Comparison of ENCODE assay signal across 8 cellular contexts in genomic region chr16:89506113-89506504, GRCh38. TPM values are rescaled to one million over a fixed set of nuclear protein-coding genes. Genes with fewer than 3 reads are reported as not detected.
DNase-seq lines count a peak whose midpoint lies in the region; TF ChIP-seq lines count a peak whose summit lies in the region.

No MANE protein-coding gene starts in this region.

- peak overlapping the region; percentile 94 for H3K4me2 ChIP-seq in OCI-LY3 (ENCODE audit: low read length)

- peaks cover 2% of the 10 kb centered on the region for H3K9me3 Mint-ChIP-seq in endodermal cell

- peaks cover 4% of the 10 kb centered on the region for H3K4me1 Mint-ChIP-seq in endodermal cell

- H3K9ac ChIP-seq in OCI-LY3 (ENCODE audit: low read length): peak overlapping the region; percentile 61
- peak overlapping the region; percentile 55 to 81 for H3K9ac ChIP-seq in mucosa of rectum (ENCODE audit: low read depth in 1 of 2, low read length in 2 of 2)
- no peak overlapping the region for H3K9ac ChIP-seq in endodermal cell (ENCODE audit: extremely low read depth, low read length, poor library complexity, severe bottlenecking)

- H3K36me3 Mint-ChIP-seq in endodermal cell (ENCODE audit: low read depth): peaks cover 8% of the 10 kb centered on the region

- H3K36me3 ChIP-seq in ACC112 (ENCODE audit: insufficient read depth, low read length): peaks cover 8% of the 10 kb centered on the region
- peaks cover 8% of the 10 kb centered on the region for H3K36me3 ChIP-seq in OCI-LY3 (replicated peaks; ENCODE audit: low read depth, low read length)
- peaks cover 5 to 6% of the 10 kb centered on the region in 2 donors for H3K36me3 ChIP-seq in mucosa of rectum (ENCODE audit: control insufficient read depth in 2 of 2, insufficient read depth in 2 of 2, low read length in 2 of 2)
- peaks cover 9% of the 10 kb centered on the region for H3K36me3 ChIP-seq in endodermal cell (ENCODE audit: control insufficient read depth, insufficient read depth, low read length)
- peaks cover 7% of the 10 kb centered on the region for H3K36me3 ChIP-seq in WERI-Rb-1

- peak overlapping the region; percentile 94 for H3K27ac ChIP-seq in ACC112 (ENCODE audit: low read depth, low read length)
- peak overlapping the region; percentile 57 for H3K27ac ChIP-seq in OCI-LY3 (ENCODE audit: low read length)
- peak overlapping the region; percentile 54 for H3K27ac ChIP-seq in cingulate gyrus (ENCODE audit: low read depth, low read length)
- peak overlapping the region; percentile 93 to 95 for H3K27ac ChIP-seq in mucosa of rectum (ENCODE audit: low read depth in 2 of 2, low read length in 2 of 2)
- H3K27ac ChIP-seq in endodermal cell (ENCODE audit: low read depth, low read length): no peak overlapping the region
- H3K27ac ChIP-seq in WERI-Rb-1: no peak overlapping the region

- H3K4me1 ChIP-seq in ACC112 (ENCODE audit: control insufficient read depth, insufficient read depth, low read length, unreplicated experiment): peaks cover 30% of the 10 kb centered on the region
- H3K4me1 ChIP-seq in OCI-LY3 (ENCODE audit: low read length): peaks cover 28% of the 10 kb centered on the region
- peaks cover 39 to 46% of the 10 kb centered on the region in 2 donors for H3K4me1 ChIP-seq in mucosa of rectum (ENCODE audit: control insufficient read depth in 2 of 2, insufficient read depth in 2 of 2, low read length in 2 of 2)
- no peaks in the 10 kb centered on the region for H3K4me1 ChIP-seq in endodermal cell (ENCODE audit: control insufficient read depth, insufficient read depth, low read length)

- H3K27me3 ChIP-seq in ACC112 (ENCODE audit: insufficient read depth, low read length) (no peaks in the 10 kb centered on the region), OCI-LY3 (ENCODE audit: low read depth, low read length) (no peaks in the 10 kb centered on the region), mucosa of rectum (ENCODE audit: control insufficient read depth in 2 of 2, insufficient read depth in 2 of 2, low read length in 2 of 2) (no peaks in the 10 kb centered on the region), endodermal cell (ENCODE audit: control insufficient read depth, insufficient read depth, low read length, poor library complexity, severe bottlenecking) (no peaks in the 10 kb centered on the region), WERI-Rb-1 (ENCODE audit: insufficient read depth, low read depth, severe bottlenecking) (no peaks in the 10 kb centered on the region)

- H4K20me1 ChIP-seq in OCI-LY3 (ENCODE audit: insufficient read depth, low read length): peaks cover 4% of the 10 kb centered on the region; the same call in 1 of the 2 replicates

- WGBS in endodermal cell (ENCODE audit: insufficient coverage in 1 of 2, insufficient read length in 1 of 2), 2 experiments: 96 to 100% methylated on average over 1 to 4 of the region's 4 CpGs

- H2AFZ ChIP-seq in ACC112 (ENCODE audit: low read length, unreplicated experiment) (no peak overlapping the region), OCI-LY3 (ENCODE audit: low read depth, low read length) (0 out of 2 replicates have a peak overlapping the region, but pooled peaks have one; percentile 72)

- H3K4me3 ChIP-seq in ACC112 (ENCODE audit: low read depth, low read length): peak overlapping the region; percentile 26
- H3K4me3 ChIP-seq in OCI-LY3 (ENCODE audit: low read length): peak overlapping the region; percentile 75
- peak overlapping the region; percentile 44 to 63 for H3K4me3 ChIP-seq in mucosa of rectum (ENCODE audit: low read length in 2 of 2)
- H3K4me3 ChIP-seq in endodermal cell (ENCODE audit: low read length): no peak overlapping the region
- no peak overlapping the region for H3K4me3 ChIP-seq in WERI-Rb-1 (ENCODE audit: low read depth, low read length)

- DNase-seq in endodermal cell (no peak), NCI-H2029 treated with DMSO at 0.1 percent for 48 hours (lab: John Stamatoyannopoulos, UW) (no peak), A172 (ENCODE audit: low spot score) (no peak), WERI-Rb-1 (no peak)

- H3K79me2 ChIP-seq in ACC112 (ENCODE audit: control insufficient read depth, insufficient read depth, low read length, unreplicated experiment) (peaks cover 44% of the 10 kb centered on the region), OCI-LY3 (ENCODE audit: low read length) (peaks cover 41% of the 10 kb centered on the region)

- TF ChIP-seq CTCF in OCI-LY3 (IDR thresholded peaks at IDR 0.05; ENCODE audit: low read depth, low read length) (no peak), endodermal cell (conservative IDR thresholded peaks at IDR 0.05) (no peak), WERI-Rb-1 (IDR thresholded peaks at IDR 0.05; ENCODE audit: low read depth, low read length) (no peak)

- H3K9me3 ChIP-seq in OCI-LY3 (ENCODE audit: insufficient read depth, low read length) (no peaks in the 10 kb centered on the region), mucosa of rectum (ENCODE audit: control insufficient read depth in 2 of 2, low read length in 2 of 2) (no peaks in the 10 kb centered on the region), endodermal cell (ENCODE audit: control insufficient read depth, low read length) (no peaks in the 10 kb centered on the region), WERI-Rb-1 (ENCODE audit: severe bottlenecking) (no peaks in the 10 kb centered on the region)

- H3K4me3 Mint-ChIP-seq in endodermal cell: no peak overlapping the region

- H3K27me3 Mint-ChIP-seq in endodermal cell (ENCODE audit: insufficient read depth): peaks cover 11% of the 10 kb centered on the region

- H3K27ac Mint-ChIP-seq in endodermal cell: no peak overlapping the region

RNA-seq across cellular contexts. Expression of gene SPG7, which starts 2.1 kb away (rescaled TPM):
- total RNA-seq in endodermal cell: 100 to 1,000 TPM; 153 to 156 TPM
- polyA plus RNA-seq in endodermal cell (2013, experiment 1 of 2): 85.2 TPM
- polyA plus RNA-seq in endodermal cell (2013, experiment 2 of 2): 78.0 TPM
- 171 and 208 TPM in 2 replicates for total RNA-seq in A172 (2014; rRNA removed; shearing (Covaris generic))

RNA-seq across cellular contexts. Expression of gene ANKRD11, which starts 15.7 kb away (rescaled TPM):
- total RNA-seq in endodermal cell: 100 to 1,000 TPM; 118 to 159 TPM
- 99.5 TPM for polyA plus RNA-seq in endodermal cell (2013, experiment 1 of 2)
- polyA plus RNA-seq in endodermal cell (2013, experiment 2 of 2): 88.3 TPM
- total RNA-seq in A172 (2014; rRNA removed; shearing (Covaris generic)): 48.3 and 61.6 TPM in 2 replicates

RNA-seq across cellular contexts. Expression of gene RPL13, which starts 54.4 kb away (rescaled TPM):
- 1,000 to 10,000 TPM; 1,911 to 2,019 TPM for total RNA-seq in endodermal cell
- 2,841 TPM for polyA plus RNA-seq in endodermal cell (2013, experiment 1 of 2)
- polyA plus RNA-seq in endodermal cell (2013, experiment 2 of 2): 2,695 TPM
- total RNA-seq in A172 (2014; rRNA removed; shearing (Covaris generic)): 4,331 and 5,553 TPM in 2 replicates

Comparison
In these comparisons a context has a peak if more than half of its experiments do, and no peak if none do; other contexts are left out.
1. H3K27ac ChIP-seq: peak in ACC112 (single experiment), OCI-LY3 (single experiment), cingulate gyrus (single experiment) and mucosa of rectum (2 of 2); none in endodermal cell (single experiment) and WERI-Rb-1 (single experiment).
2. H3K4me3 ChIP-seq: peak in ACC112 (single experiment), OCI-LY3 (single experiment) and mucosa of rectum (2 of 2); none in endodermal cell (single experiment) and WERI-Rb-1 (single experiment).